ENCODE assay signal across 8 cellular contexts in the genomic region with DNA sequence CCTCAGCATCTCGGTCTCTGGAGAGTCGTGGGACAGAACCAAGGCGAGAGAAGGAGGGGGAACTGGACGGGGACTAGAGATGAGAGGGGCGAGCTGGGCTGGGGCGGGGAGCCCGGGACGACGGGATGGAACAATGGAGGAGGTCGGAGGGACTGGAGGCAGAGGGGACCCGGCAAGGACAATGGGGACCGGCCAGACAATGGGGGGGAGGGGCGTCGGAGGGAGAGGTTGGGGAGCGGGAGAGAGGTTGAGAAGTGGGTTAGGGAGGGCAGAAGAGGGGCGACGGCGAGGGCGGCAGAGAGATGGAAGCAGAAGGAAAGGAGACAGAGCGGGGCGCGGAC. TPM values are rescaled to one million over a fixed set of nuclear protein-coding genes. Genes with fewer than 3 reads are reported as not detected.
DNase-seq lines count a peak whose midpoint lies in the region; ATAC-seq, FAIRE-seq and TF ChIP-seq lines count a peak whose summit lies in the region.

No MANE protein-coding gene starts in this region.

- CTCF ChIA-PET in activated CD8-positive, alpha-beta T cell treated with anti-CD3 and anti-CD28 coated beads, Interleukin-2, amount 10 ng/mL, durations not matched to agents 7 days and 5 days (lab: Charles Lee): interaction anchor here (0.7 to 4.1 kb wide), 12 partner anchors 10 to 88 kb away, joined by 3 to 36 read pairs (median 3); partner anchors contain the start of gene PHB1

- peak overlapping the region in 4 of 21 experiments; percentile 4 to 31 (median 12) for H3K27ac ChIP-seq in skin epidermis

- peaks cover 76% of the 10 kb centered on the region for H3K27me3 Mint-ChIP-seq in activated CD8-positive, alpha-beta T cell treated with anti-CD3 and anti-CD28 coated beads, Interleukin-2, amount 10 ng/mL, durations not matched to agents 7 days and 5 days (ENCODE audit: low read depth)

- H3K4me3 ChIP-seq in HFF-Myc (replicated peaks; ENCODE audit: low read depth, low read length) (peak overlapping the region; percentile 35), iPS-11a (ENCODE audit: low read depth, low read length) (peak overlapping the region; percentile 42), skin epidermis (peak overlapping the region; percentile 17 to 44 (median 20))

- no peak for TF ChIP-seq POLR2A in GM12891 (IDR thresholded peaks at IDR 0.05; ENCODE audit: low read depth, low read length)

- DNase-seq in HFF-Myc (ENCODE audit: extremely low read depth, low read depth) (no peak), MV-4-11 (lab: John Stamatoyannopoulos, UW) (no peak), GF-D8 (lab: John Stamatoyannopoulos, UW) (no peak), GM12891 (ENCODE audit: insufficient read length, low spot score) (no peak)
- no peak for DNase-seq in activated CD8-positive, alpha-beta T cell treated with anti-CD3 and anti-CD28 coated beads, Interleukin-2, amount 10 ng/mL, durations not matched to agents 7 days and 5 days

- no peaks in the 10 kb centered on the region for H3K9me3 Mint-ChIP-seq in activated CD8-positive, alpha-beta T cell treated with anti-CD3 and anti-CD28 coated beads, Interleukin-2, amount 10 ng/mL, durations not matched to agents 7 days and 5 days (ENCODE audit: insufficient read depth)

- no peak for TF ChIP-seq CTCF in HFF-Myc (IDR thresholded peaks at IDR 0.05; ENCODE audit: low read depth, low read length, missing control alignments)

- POLR2A ChIA-PET in activated CD8-positive, alpha-beta T cell treated with anti-CD3 and anti-CD28 coated beads, Interleukin-2, amount 10 ng/mL, durations not matched to agents 7 days and 5 days (lab: Charles Lee): no interaction called here

- peak overlapping the region; percentile 60 for H3K4me3 Mint-ChIP-seq in activated CD8-positive, alpha-beta T cell treated with anti-CD3 and anti-CD28 coated beads, Interleukin-2, amount 10 ng/mL, durations not matched to agents 7 days and 5 days

- FAIRE-seq in GM12891 (lab: Jason Lieb, UNC): no peak

- no peak overlapping the region for H3K27ac Mint-ChIP-seq in activated CD8-positive, alpha-beta T cell treated with anti-CD3 and anti-CD28 coated beads, Interleukin-2, amount 10 ng/mL, durations not matched to agents 7 days and 5 days

- H3K4me1 Mint-ChIP-seq in activated CD8-positive, alpha-beta T cell treated with anti-CD3 and anti-CD28 coated beads, Interleukin-2, amount 10 ng/mL, durations not matched to agents 7 days and 5 days (ENCODE audit: low read depth): peaks cover 28% of the 10 kb centered on the region

- ATAC-seq in activated CD8-positive, alpha-beta T cell treated with anti-CD3 and anti-CD28 coated beads, Interleukin-2, amount 10 ng/mL, durations not matched to agents 7 days and 5 days: no peak
- ATAC-seq in HG03439 (IDR thresholded peaks at IDR 0.05; ENCODE audit: unreplicated experiment): no peak

- H3K36me3 Mint-ChIP-seq in activated CD8-positive, alpha-beta T cell treated with anti-CD3 and anti-CD28 coated beads, Interleukin-2, amount 10 ng/mL, durations not matched to agents 7 days and 5 days (ENCODE audit: low read depth): no peaks in the 10 kb centered on the region

TF ChIP-seq in GM12891, 5 proteins besides CTCF, POLR2A, EP300 and RAD21:
- TF ChIP-seq SPI1 (IDR thresholded peaks at IDR 0.05; ENCODE audit: low read depth, low read length): no peak
- no peak for TF ChIP-seq POU2F2 (IDR thresholded peaks at IDR 0.05; ENCODE audit: low read depth, low read length)
- no peak for TF ChIP-seq POLR2AphosphoS5 (IDR thresholded peaks at IDR 0.05; ENCODE audit: low read depth, low read length)
- no peak for TF ChIP-seq TAF1 (IDR thresholded peaks at IDR 0.05; ENCODE audit: low read depth, low read length)
- TF ChIP-seq PAX5 (IDR thresholded peaks at IDR 0.05; ENCODE audit: insufficient read depth, low read length, severe bottlenecking): no peak
TF ChIP-seq in GM12891: peak in this region for 0.

RNA-seq across cellular contexts. Expression of gene NGFR, which starts 0.7 kb away (rescaled TPM):
- under 1 TPM in 1 of 2 experiments, not detected in 1; 0.11 TPM for total RNA-seq in activated CD8-positive, alpha-beta T cell treated with anti-CD3 and anti-CD28 coated beads, Interleukin-2, amount 10 ng/mL, durations not matched to agents 7 days and 5 days
- 1.1 TPM for polyA plus RNA-seq in GM12891 (2012; ENCODE audit: low read depth, missing spikeins)
